8 cellular contexts compared by ENCODE assay signal in the genomic region with DNA sequence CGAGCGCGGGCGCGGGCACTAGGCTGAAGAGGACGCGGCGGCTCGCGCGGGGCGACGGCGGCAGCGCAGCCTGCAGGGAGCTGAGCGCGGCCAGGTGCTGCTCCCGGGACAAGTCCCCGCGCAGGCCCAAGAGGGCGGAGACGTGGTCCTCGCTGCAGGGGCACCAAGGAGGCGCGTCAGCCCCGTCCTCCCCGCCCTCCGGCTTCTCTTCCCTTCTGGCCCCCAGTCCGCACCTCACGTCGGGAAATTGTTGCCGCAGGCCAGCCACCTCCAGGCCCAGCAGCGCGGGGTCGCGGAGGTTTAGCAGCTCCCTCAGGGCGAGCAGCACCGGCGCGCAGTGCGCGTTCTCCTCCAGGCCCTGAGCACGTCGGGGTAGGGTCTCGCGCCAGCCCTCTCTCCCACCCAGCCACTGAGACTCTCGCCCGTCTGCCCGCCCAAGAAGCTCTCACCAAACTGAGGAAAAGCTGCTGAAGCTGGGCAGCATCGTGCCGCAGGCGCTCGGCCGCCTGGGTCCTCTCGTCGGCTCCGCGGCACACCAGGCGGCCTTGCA. TPM values are rescaled to one million over a fixed set of nuclear protein-coding genes. Genes with fewer than 3 reads are reported as not detected.
A peak's percentile ranks its signal among the peaks of the same experiment; 100 is the strongest.
DNase-seq lines count a peak whose midpoint lies in the region; ATAC-seq and TF ChIP-seq lines count a peak whose summit lies in the region.

No MANE protein-coding gene starts in this region.

- H3K9ac ChIP-seq in HCT116 (ENCODE audit: low read length): peak overlapping the region; percentile 79; the same call in 1 of the 2 replicates

- no peaks in the 10 kb centered on the region for H3K9me3 ChIP-seq in CD4-positive, alpha-beta memory T cell (ENCODE audit: control insufficient read depth in 1 of 2, low read length in 2 of 2)
- H3K9me3 ChIP-seq in HCT116 (ENCODE audit: control insufficient read depth in 1 of 2, insufficient read depth in 1 of 2, low read depth in 1 of 2, low read length in 2 of 2) (no peaks in the 10 kb centered on the region), iPS DF 6.9 (ENCODE audit: control insufficient read depth, insufficient read depth, low read length) (no peaks in the 10 kb centered on the region)

- no peaks in the 10 kb centered on the region for H3K27me3 ChIP-seq in CD4-positive, alpha-beta memory T cell (ENCODE audit: insufficient read depth, low read length)
- H3K27me3 ChIP-seq in HCT116 (ENCODE audit: insufficient read depth, low read length): no peaks in the 10 kb centered on the region
- H3K27me3 ChIP-seq in iPS DF 6.9 (ENCODE audit: control insufficient read depth, insufficient read depth, low read length): peaks cover 9% of the 10 kb centered on the region; the same call in 1 of the 2 replicates

- no peaks in the 10 kb centered on the region for H3K36me3 ChIP-seq in CD4-positive, alpha-beta memory T cell (ENCODE audit: insufficient read depth, low read length)
- H3K36me3 ChIP-seq in HCT116 (ENCODE audit: control insufficient read depth in 1 of 2, insufficient read depth in 2 of 2, low read length in 2 of 2) (no peaks in the 10 kb centered on the region), iPS DF 6.9 (ENCODE audit: control insufficient read depth, insufficient read depth, low read length) (peaks cover 5% of the 10 kb centered on the region; the same call in 1 of the 2 replicates)

- peak overlapping the region; percentile 65 to 85 for H3K4me3 ChIP-seq in CD4-positive, alpha-beta memory T cell (ENCODE audit: low read length in 2 of 2)
- peak overlapping the region; percentile 68 to 71; a peak in 2 of 4 replicates for H3K4me3 ChIP-seq in HCT116 (replicated peaks in 1 of 2; ENCODE audit: low read depth in 1 of 2, low read length in 2 of 2)
- peak overlapping the region; percentile 96; the same call in 1 of the 2 replicates for H3K4me3 ChIP-seq in iPS DF 6.9 (ENCODE audit: low read length)

- peaks cover 11% of the 10 kb centered on the region for H3K79me2 ChIP-seq in HCT116 (ENCODE audit: insufficient read depth, low read length)

- peak overlapping the region in 5 of 7 donors; percentile 15 to 98 (median 57) for H3K27ac Mint-ChIP-seq in CD4-positive, alpha-beta memory T cell
- H3K27ac Mint-ChIP-seq in activated CD8-positive, alpha-beta T cell treated with anti-CD3 and anti-CD28 coated beads for 36 hours: no peak overlapping the region
- H3K27ac Mint-ChIP-seq in stimulated activated memory B cell treated with anti-CD40 and anti-IgM and Interleukin-4, amounts not matched to agents 10 μg/mL and 1 μg/mL and 100 μg/mL, for 72 hours: no peak overlapping the region

- H3K9me2 ChIP-seq in HCT116 (ENCODE audit: insufficient read depth): no peaks in the 10 kb centered on the region

- H3K4me3 Mint-ChIP-seq in CD4-positive, alpha-beta memory T cell: peak overlapping the region; percentile 54 to 96 (median 68)
- H3K4me3 Mint-ChIP-seq in activated CD8-positive, alpha-beta T cell treated with anti-CD3 and anti-CD28 coated beads for 36 hours: peak overlapping the region; percentile 66
- H3K4me3 Mint-ChIP-seq in stimulated activated memory B cell treated with anti-CD40 and anti-IgM and Interleukin-4, amounts not matched to agents 10 μg/mL and 1 μg/mL and 100 μg/mL, for 72 hours: no peak overlapping the region

- H3K9me3 Mint-ChIP-seq in CD4-positive, alpha-beta memory T cell: no peaks in the 10 kb centered on the region
- H3K9me3 Mint-ChIP-seq in activated CD8-positive, alpha-beta T cell treated with anti-CD3 and anti-CD28 coated beads for 36 hours: no peaks in the 10 kb centered on the region
- H3K9me3 Mint-ChIP-seq in stimulated activated memory B cell treated with anti-CD40 and anti-IgM and Interleukin-4, amounts not matched to agents 10 μg/mL and 1 μg/mL and 100 μg/mL, for 72 hours: no peaks in the 10 kb centered on the region

- no peak for DNase-seq in CD4-positive, alpha-beta memory T cell
- no peak for DNase-seq in HCT116 (ENCODE audit: low read depth, low spot score)
- DNase-seq in activated CD8-positive, alpha-beta T cell treated with anti-CD3 and anti-CD28 coated beads for 36 hours: no peak
- no peak for DNase-seq in iPS DF 6.9 (ENCODE audit: low read depth, low spot score)
- DNase-seq in HUDEP-2 (lab: John Stamatoyannopoulos, UW; ENCODE audit: unreplicated experiment in 76 of 76): no peak

- no peaks in the 10 kb centered on the region for H4K20me1 ChIP-seq in HCT116 (ENCODE audit: insufficient read depth)

- no CpG with 5 or more reads among the region's 59 CpGs for WGBS in iPS DF 6.9 (ENCODE audit: insufficient coverage, insufficient read length)

- peaks cover 0 to 3% of the 10 kb centered on the region in 2 donors for H3K36me3 Mint-ChIP-seq in CD4-positive, alpha-beta memory T cell
- H3K36me3 Mint-ChIP-seq in activated CD8-positive, alpha-beta T cell treated with anti-CD3 and anti-CD28 coated beads for 36 hours (ENCODE audit: low read depth): no peaks in the 10 kb centered on the region
- no peaks in the 10 kb centered on the region for H3K36me3 Mint-ChIP-seq in stimulated activated memory B cell treated with anti-CD40 and anti-IgM and Interleukin-4, amounts not matched to agents 10 μg/mL and 1 μg/mL and 100 μg/mL, for 72 hours

- no peak for TF ChIP-seq POLR2A in HCT116 (IDR thresholded peaks at IDR 0.05; ENCODE audit: borderline replicate concordance, extremely low read depth, insufficient read depth, insufficient read length)

- no peak for TF ChIP-seq RAD21 in HCT116 (IDR thresholded peaks at IDR 0.05; ENCODE audit: low read depth)

- peaks cover 0 to 2% of the 10 kb centered on the region in 2 donors for H3K27me3 Mint-ChIP-seq in CD4-positive, alpha-beta memory T cell
- peaks cover 13% of the 10 kb centered on the region for H3K27me3 Mint-ChIP-seq in activated CD8-positive, alpha-beta T cell treated with anti-CD3 and anti-CD28 coated beads for 36 hours
- peaks cover 29% of the 10 kb centered on the region for H3K27me3 Mint-ChIP-seq in stimulated activated memory B cell treated with anti-CD40 and anti-IgM and Interleukin-4, amounts not matched to agents 10 μg/mL and 1 μg/mL and 100 μg/mL, for 72 hours

- peak overlapping the region; percentile 82 for H3K4me2 ChIP-seq in HCT116 (ENCODE audit: low read length)

- CTCF ChIA-PET in CD4-positive, alpha-beta memory T cell (lab: Charles Lee; ENCODE audit: partially characterized antibody): interaction anchor here (0.7 to 6.5 kb wide), 33 partner anchors 9 to 238 kb away, joined by 3 to 58 read pairs (median 5); a partner anchor contains a TSS
- CTCF ChIA-PET in HCT116 (lab: Charles Lee): interaction anchor here (0.9 to 1.5 kb wide), 11 partner anchors 14 to 289 kb away, joined by 3 to 12 read pairs (median 5); a partner anchor contains a TSS
- CTCF ChIA-PET in activated CD8-positive, alpha-beta T cell treated with anti-CD3 and anti-CD28 coated beads for 36 hours (lab: Charles Lee): interaction anchor here (0.8 to 7.1 kb wide), 32 partner anchors 9 to 244 kb away, joined by 3 to 71 read pairs (median 4); a partner anchor contains a TSS

- H3K27ac ChIP-seq in CD4-positive, alpha-beta memory T cell (ENCODE audit: low read depth, low read length): peak overlapping the region; percentile 91
- peak overlapping the region; percentile 95 for H3K27ac ChIP-seq in HCT116 (ENCODE audit: low read depth, low read length)
- no peak overlapping the region for H3K27ac ChIP-seq in iPS DF 6.9 (ENCODE audit: low read length)

- ATAC-seq in HCT116: no peak
- ATAC-seq in activated CD8-positive, alpha-beta T cell treated with anti-CD3 and anti-CD28 coated beads for 36 hours: no peak
- ATAC-seq in stimulated activated memory B cell treated with anti-CD40 and anti-IgM and Interleukin-4, amounts not matched to agents 10 μg/mL and 1 μg/mL and 100 μg/mL, for 72 hours: peak; percentile 1
- ATAC-seq in GM18498 (IDR thresholded peaks at IDR 0.05; ENCODE audit: unreplicated experiment): no peak
- no peak for ATAC-seq in GM19467 (IDR thresholded peaks at IDR 0.05; ENCODE audit: unreplicated experiment)

- no peak for TF ChIP-seq CTCF in HCT116 (IDR thresholded peaks at IDR 0.05 in 2 of 3, conservative IDR thresholded peaks at IDR 0.05 in 1 of 3; ENCODE audit: borderline replicate concordance in 1 of 3, insufficient read depth in 1 of 3, low read depth in 2 of 3, low read length in 2 of 3)
- no peak for TF ChIP-seq CTCF in activated CD8-positive, alpha-beta T cell treated with anti-CD3 and anti-CD28 coated beads for 36 hours (IDR thresholded peaks at IDR 0.05)

- RAD21 ChIA-PET in HCT116 (lab: Charles Lee; ENCODE audit: low non-redundant PET in 1 of 2, low total read pairs in 2 of 2, uncharacterized antibody in 2 of 2, unreplicated experiment in 2 of 2): interaction anchor here in 1 of 2 experiments (1.2 kb wide), 2 partner anchors 155 to 166 kb away, joined by 3 to 16 read pairs; no protein-coding TSS in a partner anchor

- BruUV-seq in HCT116 (replicated peaks; lab: Mats Ljungman, UMichigan): no TSS peak

- peaks cover 8 to 15% (median 10%) of the 10 kb centered on the region in 4 donors for H3K4me1 Mint-ChIP-seq in CD4-positive, alpha-beta memory T cell
- peaks cover 10% of the 10 kb centered on the region for H3K4me1 Mint-ChIP-seq in activated CD8-positive, alpha-beta T cell treated with anti-CD3 and anti-CD28 coated beads for 36 hours (ENCODE audit: low read depth)
- peaks cover 12% of the 10 kb centered on the region for H3K4me1 Mint-ChIP-seq in stimulated activated memory B cell treated with anti-CD40 and anti-IgM and Interleukin-4, amounts not matched to agents 10 μg/mL and 1 μg/mL and 100 μg/mL, for 72 hours

- POLR2A ChIA-PET in CD4-positive, alpha-beta memory T cell (lab: Charles Lee; ENCODE audit: partially characterized antibody): interaction anchor here (0.7 to 5.3 kb wide), 20 partner anchors 9 to 230 kb away, joined by 3 to 117 read pairs (median 5); a partner anchor contains a TSS
- POLR2A ChIA-PET in HCT116 (lab: Charles Lee): interaction anchor here (1.5 kb wide), 1 partner anchor 42 kb away, joined by 3 read pairs; a partner anchor contains a TSS
- POLR2A ChIA-PET in activated CD8-positive, alpha-beta T cell treated with anti-CD3 and anti-CD28 coated beads for 36 hours (lab: Charles Lee): interaction anchor here (0.6 to 2.0 kb wide), 9 partner anchors 9 to 220 kb away, joined by 3 to 13 read pairs (median 4); a partner anchor contains a TSS

- intact Hi-C loops in CD4-positive, alpha-beta memory T cell (cut with micrococcal nuclease): loop anchor here (1.0 to 2.0 kb wide), 5 partner anchors 29 to 230 kb away; a partner anchor contains a TSS
- intact Hi-C loops in HCT116 (cut with micrococcal nuclease): loop anchor here (1.0 kb wide), 2 partner anchors 166 to 207 kb away; no protein-coding TSS in a partner anchor
- intact Hi-C loops in activated CD8-positive, alpha-beta T cell treated with anti-CD3 and anti-CD28 coated beads for 36 hours (cut with micrococcal nuclease): loop anchor here (10.0 kb wide), 1 partner anchor 210 kb away; no protein-coding TSS in a partner anchor

- H2AFZ ChIP-seq in HCT116 (ENCODE audit: low read depth, low read length, poor library complexity, severe bottlenecking): no peak overlapping the region

- peaks cover 23% of the 10 kb centered on the region for H3K4me1 ChIP-seq in CD4-positive, alpha-beta memory T cell (ENCODE audit: insufficient read depth, low read length)
- H3K4me1 ChIP-seq in HCT116 (ENCODE audit: control insufficient read depth in 1 of 2, insufficient read depth in 2 of 2, low read length in 2 of 2) (peaks cover 13 to 46% of the 10 kb centered on the region in 2 experiments; a peak in 3 of 4 replicates), iPS DF 6.9 (ENCODE audit: control insufficient read depth, insufficient read depth, low read length) (peaks cover 12% of the 10 kb centered on the region)

RNA-seq across cellular contexts. Expression of a gene that starts 0.8 kb away (rescaled TPM):
- total RNA-seq in CD4-positive, alpha-beta memory T cell: 1 to 10 TPM; 8.6 to 9.0 TPM
- 1 to 10 TPM; 1.8 to 3.0 TPM for polyA plus RNA-seq in CD4-positive, alpha-beta memory T cell
- total RNA-seq in HCT116 (2021; ENCODE audit: unreplicated experiment): 38.7 TPM
- 29.7 and 41.0 TPM in 2 replicates for polyA plus RNA-seq in HCT116 (2012)
- total RNA-seq in activated CD8-positive, alpha-beta T cell treated with anti-CD3 and anti-CD28 coated beads for 36 hours: 10 to 100 TPM; 49.5 to 49.9 TPM

RNA-seq across cellular contexts. Expression of a gene that starts 5.4 kb away (rescaled TPM):
- not detected for total RNA-seq in CD4-positive, alpha-beta memory T cell
- under 1 TPM in 1 of 2 donors, not detected in 1; 0.21 TPM for polyA plus RNA-seq in CD4-positive, alpha-beta memory T cell
- 0.30 TPM for total RNA-seq in HCT116 (2021; ENCODE audit: unreplicated experiment)
- 0.14 and 0.16 TPM in 2 replicates for polyA plus RNA-seq in HCT116 (2012)
- total RNA-seq in activated CD8-positive, alpha-beta T cell treated with anti-CD3 and anti-CD28 coated beads for 36 hours: under 1 TPM in 1 of 2 experiments, not detected in 1; 0.23 TPM

RNA-seq across cellular contexts. Expression of a gene that starts 7.4 kb away (rescaled TPM):
- 10 to 100 TPM; 87.3 to 91.3 TPM for total RNA-seq in CD4-positive, alpha-beta memory T cell
- polyA plus RNA-seq in CD4-positive, alpha-beta memory T cell: 10 to 100 TPM; 53.6 to 81.1 TPM
- total RNA-seq in HCT116 (2021; ENCODE audit: unreplicated experiment): 114 TPM
- 92.8 and 99.8 TPM in 2 replicates for polyA plus RNA-seq in HCT116 (2012)
- 100 to 1,000 TPM; 104 to 105 TPM for total RNA-seq in activated CD8-positive, alpha-beta T cell treated with anti-CD3 and anti-CD28 coated beads for 36 hours

RNA-seq across cellular contexts. Expression of a gene that starts 14.2 kb away (rescaled TPM):
- total RNA-seq in CD4-positive, alpha-beta memory T cell: 10 to 100 TPM in 1 of 2 experiments, 1 to 10 TPM in 1; 9.6 to 12.5 TPM
- polyA plus RNA-seq in CD4-positive, alpha-beta memory T cell: 1 to 10 TPM; 1.3 to 1.7 TPM
- 54.0 TPM for total RNA-seq in HCT116 (2021; ENCODE audit: unreplicated experiment)
- polyA plus RNA-seq in HCT116 (2012): 76.0 and 87.8 TPM in 2 replicates
- total RNA-seq in activated CD8-positive, alpha-beta T cell treated with anti-CD3 and anti-CD28 coated beads for 36 hours: 10 to 100 TPM; 24.5 to 25.3 TPM

RNA-seq across cellular contexts. Expression of a gene that starts 14.4 kb away (rescaled TPM):
- total RNA-seq in CD4-positive, alpha-beta memory T cell: 10 to 100 TPM; 10.1 to 10.6 TPM
- polyA plus RNA-seq in CD4-positive, alpha-beta memory T cell: not detected
- 45.8 TPM for total RNA-seq in HCT116 (2021; ENCODE audit: unreplicated experiment)
- 53.4 and 60.6 TPM in 2 replicates for polyA plus RNA-seq in HCT116 (2012)
- 1 to 10 TPM; 5.0 to 5.6 TPM for total RNA-seq in activated CD8-positive, alpha-beta T cell treated with anti-CD3 and anti-CD28 coated beads for 36 hours

Comparison
In these comparisons a context has a peak if more than half of its experiments do, and no peak if none do; other contexts are left out.
1. H3K27ac Mint-ChIP-seq: peak in CD4-positive, alpha-beta memory T cell (5 of 7); none in activated CD8-positive, alpha-beta T cell treated with anti-CD3 and anti-CD28 coated beads for 36 hours (single experiment) and stimulated activated memory B cell treated with anti-CD40 and anti-IgM and Interleukin-4, amounts not matched to agents 10 μg/mL and 1 μg/mL and 100 μg/mL, for 72 hours (single experiment).
2. Peak in every context shown above with its lines, with median percentiles within 50 percentile points of each other: H3K4me3 ChIP-seq.